Comparison of ENCODE assay signal across 8 cellular contexts in the genomic region with DNA sequence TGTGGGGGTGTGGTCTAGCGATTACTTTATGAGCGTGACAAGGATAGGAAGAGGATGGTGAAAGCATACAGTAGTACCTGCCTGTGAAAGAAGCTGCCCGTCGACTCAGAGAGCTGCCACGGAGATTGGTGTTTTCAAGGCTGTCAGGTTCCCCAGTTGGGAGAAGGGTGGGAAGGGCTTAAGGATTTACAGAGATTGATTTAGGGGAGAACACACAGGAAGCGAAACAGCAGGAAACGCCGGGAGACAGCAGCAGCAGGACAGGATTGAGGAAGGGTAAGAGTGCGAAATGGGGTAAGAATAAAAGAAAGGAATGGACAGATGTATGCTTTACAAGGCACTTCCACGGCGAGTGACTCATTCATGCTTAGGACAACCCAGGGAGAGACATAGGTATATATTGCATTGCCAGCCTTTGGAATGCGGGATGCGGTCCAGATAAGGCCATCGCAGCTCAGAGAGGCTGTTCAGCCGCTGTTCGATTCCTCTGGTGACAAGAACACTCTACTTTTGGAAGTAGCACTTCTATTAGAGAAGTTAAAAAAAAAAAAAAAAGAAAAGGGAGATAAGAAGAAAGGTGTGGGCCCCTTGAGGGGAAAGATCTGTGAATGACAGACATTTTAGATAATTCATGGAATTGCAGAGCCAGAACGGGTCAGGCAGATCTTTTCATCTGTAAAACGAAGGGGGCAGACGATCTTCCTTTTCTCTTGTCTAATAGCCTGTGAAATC. TPM values are rescaled to one million over a fixed set of nuclear protein-coding genes. Genes with fewer than 3 reads are reported as not detected.
DNase-seq lines count a peak whose midpoint lies in the region; ATAC-seq and TF ChIP-seq lines count a peak whose summit lies in the region.

No MANE protein-coding gene starts in this region.

- H3K4me1 ChIP-seq in SK-N-SH (ENCODE audit: control insufficient read depth in 1 of 2, insufficient read depth in 2 of 2, low read depth in 1 of 2, low read length in 1 of 2) (peaks cover 10 to 14% of the 10 kb centered on the region in 2 experiments; a peak in 3 of 4 replicates), endocrine pancreas (ENCODE audit: control insufficient read depth, insufficient read depth, low read length) (peaks cover 18% of the 10 kb centered on the region)

- H3K9ac ChIP-seq in SK-N-SH: peak overlapping the region; percentile 72
- peak overlapping the region; percentile 30 for H3K9ac ChIP-seq in endocrine pancreas (ENCODE audit: control insufficient read depth, insufficient read depth, low read length)

- H3K27me3 Mint-ChIP-seq in natural killer cell (ENCODE audit: low read depth in 2 of 2): no peaks in the 10 kb centered on the region

- H3K4me3 ChIP-seq in SK-N-SH (ENCODE audit: low read depth in 2 of 2, low read length in 1 of 2) (peak overlapping the region; percentile 67 to 94), endocrine pancreas (ENCODE audit: control insufficient read depth, insufficient read depth, low read length) (peak overlapping the region; percentile 40)

- TF ChIP-seq CTCF in 22Rv1 (IDR thresholded peaks at IDR 0.05): no peak
- no peak for TF ChIP-seq CTCF in GM10266 (IDR thresholded peaks at IDR 0.05; ENCODE audit: control insufficient read depth, insufficient read depth, low read depth, missing control alignments)
- TF ChIP-seq CTCF in SK-N-SH (IDR thresholded peaks at IDR 0.05): no peak
- TF ChIP-seq CTCF in natural killer cell (IDR thresholded peaks at IDR 0.05): no peak

- CTCF ChIA-PET in SK-N-SH (lab: Yijun Ruan, JAX): interaction anchor here (0.6 to 2.8 kb wide), 8 partner anchors 21 to 537 kb away, joined by 3 to 12 read pairs (median 3); no protein-coding TSS in a partner anchor

- ATAC-seq in natural killer cell (no peak), GM18873 (IDR thresholded peaks at IDR 0.05; ENCODE audit: low FRiP score, unreplicated experiment) (no peak), HG02885 (IDR thresholded peaks at IDR 0.05; ENCODE audit: poor library complexity, unreplicated experiment) (no peak)

- peak overlapping the region; percentile 97 for H3K4me3 Mint-ChIP-seq in natural killer cell

- no peaks in the 10 kb centered on the region for H3K9me3 Mint-ChIP-seq in natural killer cell

- peaks cover 7% of the 10 kb centered on the region; the same call in 1 of the 2 replicates for H4K20me1 ChIP-seq in SK-N-SH (ENCODE audit: insufficient read depth)

- no peak for TF ChIP-seq RAD21 in SK-N-SH (IDR thresholded peaks at IDR 0.05; ENCODE audit: low read length)

- intact Hi-C loops in natural killer cell (cut with micrococcal nuclease): loop anchor here (5.0 to 10.0 kb wide), 2 partner anchors 97 to 245 kb away; no protein-coding TSS in a partner anchor

- peak overlapping the region; percentile 89 to 99 for H3K27ac Mint-ChIP-seq in natural killer cell

- H3K36me3 ChIP-seq in SK-N-SH (replicated peaks in 1 of 2; ENCODE audit: control insufficient read depth in 1 of 2, insufficient read depth in 2 of 2, low read length in 1 of 2) (no peaks in the 10 kb centered on the region), endocrine pancreas (ENCODE audit: control insufficient read depth, insufficient read depth, low read length) (no peaks in the 10 kb centered on the region)

- peaks cover 34% of the 10 kb centered on the region; the same call in 1 of the 2 replicates for H3K79me2 ChIP-seq in SK-N-SH (ENCODE audit: insufficient read depth)

- peak overlapping the region; percentile 98 for H2AFZ ChIP-seq in SK-N-SH (ENCODE audit: low read depth)

- H3K27me3 ChIP-seq in SK-N-SH (ENCODE audit: insufficient read depth) (no peaks in the 10 kb centered on the region), endocrine pancreas (ENCODE audit: control insufficient read depth, insufficient read depth, low read length) (no peaks in the 10 kb centered on the region)

- no peaks in the 10 kb centered on the region for H3K9me2 ChIP-seq in SK-N-SH

- DNase-seq in GM10266 (ENCODE audit: extremely low spot score) (peak; percentile 15), SK-N-SH (peak; percentile 42), natural killer cell (no peak), SKM-1 treated with dmso at 0.1 percent for 144 hours (lab: John Stamatoyannopoulos, UW; ENCODE audit: unreplicated experiment) (no peak)

- POLR2A ChIA-PET in SK-N-SH (lab: Yijun Ruan, JAX): interaction anchor here (0.6 kb wide), 3 partner anchors 303 to 433 kb away, joined by 3 to 7 read pairs (median 4); partner anchors contain the start of genes CENPO and PTRHD1

- TF ChIP-seq EP300 in SK-N-SH (IDR thresholded peaks at IDR 0.05; ENCODE audit: borderline replicate concordance in 1 of 2, low read depth in 1 of 2, low read length in 1 of 2): no peak

- no peaks in the 10 kb centered on the region for H3K9me3 ChIP-seq in SK-N-SH
- H3K9me3 ChIP-seq in endocrine pancreas (ENCODE audit: control insufficient read depth, low read length): no peaks in the 10 kb centered on the region

- peaks cover 47% of the 10 kb centered on the region in 2 donors for H3K4me1 Mint-ChIP-seq in natural killer cell

- H3K36me3 Mint-ChIP-seq in natural killer cell: no peaks in the 10 kb centered on the region

- H3K27ac ChIP-seq in 22Rv1 (peak overlapping the region; percentile 77), SK-N-SH (ENCODE audit: low read depth in 2 of 2, low read length in 1 of 2) (peak overlapping the region; percentile 81 to 97)

- 69% methylated on average over 19 of the region's 19 CpGs for WGBS in SK-N-SH (ENCODE audit: low lambda C conversion rate)

- peak overlapping the region; percentile 69 for H3K4me2 ChIP-seq in SK-N-SH

- H3F3A ChIP-seq in SK-N-SH (replicated peaks; ENCODE audit: insufficient read depth): peaks cover 9% of the 10 kb centered on the region

TF ChIP-seq in SK-N-SH, 30 proteins besides CTCF, POLR2A, EP300 and RAD21:
- no peak for TF ChIP-seq MAX (IDR thresholded peaks at IDR 0.05; ENCODE audit: low read depth)
- TF ChIP-seq, protein P1, sequence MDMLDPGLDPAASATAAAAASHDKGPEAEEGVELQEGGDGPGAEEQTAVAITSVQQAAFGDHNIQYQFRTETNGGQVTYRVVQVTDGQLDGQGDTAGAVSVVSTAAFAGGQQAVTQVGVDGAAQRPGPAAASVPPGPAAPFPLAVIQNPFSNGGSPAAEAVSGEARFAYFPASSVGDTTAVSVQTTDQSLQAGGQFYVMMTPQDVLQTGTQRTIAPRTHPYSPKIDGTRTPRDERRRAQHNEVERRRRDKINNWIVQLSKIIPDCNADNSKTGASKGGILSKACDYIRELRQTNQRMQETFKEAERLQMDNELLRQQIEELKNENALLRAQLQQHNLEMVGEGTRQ (IDR thresholded peaks at IDR 0.05; ENCODE audit: borderline replicate concordance, low read depth, low read length): no peak
- no peak for TF ChIP-seq RXRA (IDR thresholded peaks at IDR 0.05; ENCODE audit: borderline replicate concordance, low read depth)
- no peak for TF ChIP-seq EZH2phosphoT487 (IDR thresholded peaks at IDR 0.05; ENCODE audit: borderline replicate concordance, low read depth)
- TF ChIP-seq SIN3A (IDR thresholded peaks at IDR 0.05; ENCODE audit: borderline replicate concordance, low read depth, low read length): no peak
- TF ChIP-seq, protein P2, sequence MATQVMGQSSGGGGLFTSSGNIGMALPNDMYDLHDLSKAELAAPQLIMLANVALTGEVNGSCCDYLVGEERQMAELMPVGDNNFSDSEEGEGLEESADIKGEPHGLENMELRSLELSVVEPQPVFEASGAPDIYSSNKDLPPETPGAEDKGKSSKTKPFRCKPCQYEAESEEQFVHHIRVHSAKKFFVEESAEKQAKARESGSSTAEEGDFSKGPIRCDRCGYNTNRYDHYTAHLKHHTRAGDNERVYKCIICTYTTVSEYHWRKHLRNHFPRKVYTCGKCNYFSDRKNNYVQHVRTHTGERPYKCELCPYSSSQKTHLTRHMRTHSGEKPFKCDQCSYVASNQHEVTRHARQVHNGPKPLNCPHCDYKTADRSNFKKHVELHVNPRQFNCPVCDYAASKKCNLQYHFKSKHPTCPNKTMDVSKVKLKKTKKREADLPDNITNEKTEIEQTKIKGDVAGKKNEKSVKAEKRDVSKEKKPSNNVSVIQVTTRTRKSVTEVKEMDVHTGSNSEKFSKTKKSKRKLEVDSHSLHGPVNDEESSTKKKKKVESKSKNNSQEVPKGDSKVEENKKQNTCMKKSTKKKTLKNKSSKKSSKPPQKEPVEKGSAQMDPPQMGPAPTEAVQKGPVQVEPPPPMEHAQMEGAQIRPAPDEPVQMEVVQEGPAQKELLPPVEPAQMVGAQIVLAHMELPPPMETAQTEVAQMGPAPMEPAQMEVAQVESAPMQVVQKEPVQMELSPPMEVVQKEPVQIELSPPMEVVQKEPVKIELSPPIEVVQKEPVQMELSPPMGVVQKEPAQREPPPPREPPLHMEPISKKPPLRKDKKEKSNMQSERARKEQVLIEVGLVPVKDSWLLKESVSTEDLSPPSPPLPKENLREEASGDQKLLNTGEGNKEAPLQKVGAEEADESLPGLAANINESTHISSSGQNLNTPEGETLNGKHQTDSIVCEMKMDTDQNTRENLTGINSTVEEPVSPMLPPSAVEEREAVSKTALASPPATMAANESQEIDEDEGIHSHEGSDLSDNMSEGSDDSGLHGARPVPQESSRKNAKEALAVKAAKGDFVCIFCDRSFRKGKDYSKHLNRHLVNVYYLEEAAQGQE (IDR thresholded peaks at IDR 0.05; ENCODE audit: low read depth, low read length): no peak
- no peak for TF ChIP-seq NRF1 (IDR thresholded peaks at IDR 0.05; ENCODE audit: low read depth, low read length)

RNA-seq across cellular contexts. Expression of gene NCOA1, which starts 0.9 kb away (rescaled TPM):
- 10.7 and 13.1 TPM in 2 replicates for polyA plus RNA-seq in SK-N-SH (2012; rRNA removed)
- polyA plus RNA-seq in SK-N-SH (2012; cell fraction: cytosol; rRNA removed): 10.1 and 12.0 TPM in 2 replicates
- 10.0 and 17.1 TPM in 2 replicates for polyA plus RNA-seq in SK-N-SH (2012; cell fraction: nucleus; rRNA removed)
- 100 to 1,000 TPM; 122 to 149 (median 124) TPM for total RNA-seq in natural killer cell

Comparison
In these comparisons a context has a peak if more than half of its experiments do, and no peak if none do; other contexts are left out.
1. DNase-seq: peak in GM10266 (single experiment) and SK-N-SH (single experiment); none in natural killer cell (single experiment) and SKM-1 treated with dmso at 0.1 percent for 144 hours (single experiment).